In genomic region chr11:124174001-124174400, GRCh38 we compare ENCODE assay signal across 9 cellular contexts. TPM values are rescaled to one million over a fixed set of nuclear protein-coding genes. Genes with fewer than 3 reads are reported as not detected.
DNase-seq lines count a peak whose midpoint lies in the region; ATAC-seq, FAIRE-seq and TF ChIP-seq lines count a peak whose summit lies in the region.
"Had no signal": no experiment of that assay in that cellular context is flagged by ENCODE, and none has a peak within 500 bp of the region (broad histone marks: within the 10 kb centered on the region; RNA-seq: fewer than 3 reads in every experiment).

No MANE protein-coding gene starts in this region.

- TF ChIP-seq POLR2A in HepG2 (IDR thresholded peaks at IDR 0.05; ENCODE audit: insufficient read depth in 1 of 2, low read depth in 2 of 2, low read length in 2 of 2), result no peak

- peak overlapping the region; percentile 23 for H3K4me2 ChIP-seq in astrocyte (ENCODE audit: low read length)
- H3K4me2 ChIP-seq in HepG2 (ENCODE audit: low read depth, low read length), result no peak overlapping the region

- peaks cover 2% of the 10 kb centered on the region for H3K4me1 Mint-ChIP-seq in astrocyte (ENCODE audit: low read depth, unreplicated experiment)

- no peak overlapping the region for H3K27ac ChIP-seq in astrocyte (ENCODE audit: low read depth, low read length)
- H3K27ac ChIP-seq in HepG2 (ENCODE audit: extremely low read length, insufficient read depth, low read length), result no peak overlapping the region
- H3K27ac ChIP-seq: SK-N-MC had no signal

- H3K9ac ChIP-seq in astrocyte (ENCODE audit: low read length) (no peak overlapping the region), HepG2 (ENCODE audit: insufficient read depth, low read depth, low read length) (no peak overlapping the region)

- in situ Hi-C loops in HepG2 (cut with HindIII; ENCODE audit: extremely low pct_ligation_motif_present, low pct_unique_long_range_greater_than_20kb), result no loop called here

- no peaks in the 10 kb centered on the region for H3K9me3 ChIP-seq in astrocyte (ENCODE audit: insufficient read depth, low read depth, low read length)
- H3K9me3 ChIP-seq in HepG2 (ENCODE audit: low read length), result no peaks in the 10 kb centered on the region

- DNase-seq in DMS53 (lab: John Stamatoyannopoulos, UW), result peak; percentile 99
- DNase-seq in NCI-H1092 (lab: John Stamatoyannopoulos, UW), result peak; percentile 92
- DNase-seq in astrocyte (ENCODE audit: low read depth), result peak; percentile 64
- peak; percentile 47 for DNase-seq in HepG2 (ENCODE audit: low spot score)
- DNase-seq in Right ventricle myocardium inferior (ENCODE audit: missing footprints), result no peak
- DNase-seq in activated naive CD4-positive, alpha-beta T cell treated with anti-CD3 and anti-CD28 coated beads, Interleukin-2, amount 50 U/mL, for 16 hours, result no peak

- no peak overlapping the region for H3K4me3 Mint-ChIP-seq in astrocyte (ENCODE audit: unreplicated experiment)

- H3K27me3 ChIP-seq in astrocyte (ENCODE audit: insufficient read depth, low read length) (no peaks in the 10 kb centered on the region), HepG2 (ENCODE audit: control insufficient read depth in 1 of 2, insufficient read depth in 2 of 2, low read length in 2 of 2) (no peaks in the 10 kb centered on the region)

- FAIRE-seq in astrocyte (lab: Jason Lieb, UNC), result no peak
- no peak for FAIRE-seq in HepG2 (lab: Jason Lieb, UNC)

- TF ChIP-seq RAD21 in HepG2 (CRISPR knock-in tag; IDR thresholded peaks at IDR 0.05), result no peak

- H3K36me3 Mint-ChIP-seq in astrocyte (ENCODE audit: low read depth, unreplicated experiment), result no peaks in the 10 kb centered on the region

- H3K27ac Mint-ChIP-seq in astrocyte (ENCODE audit: unreplicated experiment), result no peak overlapping the region

- CTCF ChIA-PET in HepG2 (lab: Yijun Ruan, JAX; ENCODE audit: low intra/inter-chr PET ratio, low total read pairs), result no interaction called here

- TF ChIP-seq EP300 in HepG2 (IDR thresholded peaks at IDR 0.05; ENCODE audit: low read depth in 2 of 2, low read length in 2 of 2) (no peak), HepG2 (CRISPR knock-in tag; IDR thresholded peaks at IDR 0.05; ENCODE audit: borderline replicate concordance) (no peak)

- POLR2A ChIA-PET in HepG2 (lab: Yijun Ruan, JAX), result no interaction called here

- H3K4me1 ChIP-seq in astrocyte (ENCODE audit: insufficient read depth, low read length) (no peaks in the 10 kb centered on the region), HepG2 (ENCODE audit: insufficient read depth, low read length) (no peaks in the 10 kb centered on the region)

- H3K9me3 Mint-ChIP-seq in astrocyte (ENCODE audit: unreplicated experiment), result no peaks in the 10 kb centered on the region

- 1% methylated on average over 3 of the region's 3 CpGs for WGBS in HepG2 (ENCODE audit: low lambda C conversion rate)

- ATAC-seq in HepG2 (peak; percentile 64), HG03175 (IDR thresholded peaks at IDR 0.05; ENCODE audit: unreplicated experiment) (no peak), Right ventricle myocardium inferior (no peak), GM21367 (IDR thresholded peaks at IDR 0.05; ENCODE audit: unreplicated experiment) (no peak)

- no TSS peak for BruUV-seq in HepG2 (replicated peaks; lab: Mats Ljungman, UMichigan)

- intact Hi-C loops in HepG2 (cut with micrococcal nuclease; ENCODE audit: unreplicated experiment) (no loop called here), Right ventricle myocardium inferior (cut with DNase I) (no loop called here)

- no peaks in the 10 kb centered on the region for H3K27me3 Mint-ChIP-seq in astrocyte (ENCODE audit: low read depth, unreplicated experiment)

- TF ChIP-seq CTCF in astrocyte (IDR thresholded peaks at IDR 0.05; ENCODE audit: insufficient read depth, low read depth, low read length) (no peak), HepG2 (CRISPR knock-in tag; IDR thresholded peaks at IDR 0.05) (no peak)

- H3K79me2 ChIP-seq in astrocyte (ENCODE audit: insufficient read depth, low read length) (no peaks in the 10 kb centered on the region), HepG2 (ENCODE audit: insufficient read depth, low read length) (no peaks in the 10 kb centered on the region)

- H2AFZ ChIP-seq in astrocyte (ENCODE audit: low read depth, low read length) (no peak overlapping the region), HepG2 (ENCODE audit: low read length) (no peak overlapping the region)

- H3K4me3 ChIP-seq in astrocyte (ENCODE audit: insufficient read depth, low read depth, low read length) (no peak overlapping the region), HepG2 (replicated peaks in 1 of 3; ENCODE audit: insufficient read depth in 1 of 3, low read depth in 2 of 3, low read length in 3 of 3) (no peak overlapping the region)
- H3K4me3 ChIP-seq: SK-N-MC had no signal

- H4K20me1 ChIP-seq in astrocyte (ENCODE audit: insufficient read depth, low read length) (no peaks in the 10 kb centered on the region), HepG2 (ENCODE audit: insufficient read depth, low read length) (no peaks in the 10 kb centered on the region)

- H3K36me3 ChIP-seq in astrocyte (ENCODE audit: insufficient read depth, low read length) (no peaks in the 10 kb centered on the region), HepG2 (replicated peaks in 1 of 2; ENCODE audit: control insufficient read depth in 1 of 2, insufficient read depth in 2 of 2, low read length in 2 of 2) (no peaks in the 10 kb centered on the region)

TF ChIP-seq in HepG2, 621 proteins besides CTCF, POLR2A, EP300 and RAD21:
- TF ChIP-seq ZNF543 (CRISPR knock-in tag; IDR thresholded peaks at IDR 0.05) (no peak), NFE2 (CRISPR knock-in tag; IDR thresholded peaks at IDR 0.05) (peak; percentile 33; the same call in 1 of the 2 replicates), RFX3 (CRISPR knock-in tag; IDR thresholded peaks at IDR 0.05) (peak; percentile 34; the same call in 1 of the 2 replicates), MXD4 (CRISPR knock-in tag; IDR thresholded peaks at IDR 0.05) (no peak), ZNF326 (CRISPR knock-in tag; IDR thresholded peaks at IDR 0.05; ENCODE audit: borderline replicate concordance) (no peak)

RNA-seq across cellular contexts. Expression of gene OR10D3, which starts 9.1 kb away (rescaled TPM):
- total RNA-seq in astrocyte (not detected in 2 replicates), HepG2 (2016; rRNA removed; fragmentation: Illumina TruSeq; extraction: Trizol) (not detected in 2 replicates), Right ventricle myocardium inferior (not detected)
- total RNA-seq in HepG2 (2016; cell fraction: cytosol; rRNA removed; fragmentation: Illumina TruSeq; extraction: Trizol; ENCODE audit: low read depth), result not detected in 2 replicates
- total RNA-seq in HepG2 (2016; cell fraction: insoluble cytoplasmic fraction; rRNA removed; fragmentation: Illumina TruSeq; extraction: Trizol), result not detected in 2 replicates
- not detected in 2 replicates for total RNA-seq in HepG2 (2016; cell fraction: membrane; rRNA removed; fragmentation: Illumina TruSeq; extraction: Trizol)
- not detected in 2 replicates for total RNA-seq in HepG2 (2016; cell fraction: nucleus; rRNA removed; fragmentation: Illumina TruSeq; extraction: Trizol)
- polyA plus RNA-seq in HepG2 (2011; rRNA removed), result not detected in 2 replicates
- not detected in 2 replicates for polyA plus RNA-seq in HepG2 (2011; cell fraction: cytosol; rRNA removed)
- polyA plus RNA-seq in HepG2 (2011; cell fraction: nucleus; rRNA removed), result not detected in 2 replicates
- polyA plus RNA-seq in HepG2 (2012), result not detected in 2 replicates
- not detected in 2 replicates for polyA plus RNA-seq in HepG2 (2016; cell fraction: cytosol; fragmentation: Illumina TruSeq; extraction: Trizol; ENCODE audit: low read depth)
- polyA plus RNA-seq in HepG2 (2016; cell fraction: insoluble cytoplasmic fraction; fragmentation: Illumina TruSeq; extraction: Trizol; ENCODE audit: low read depth), result not detected in 2 replicates
- polyA plus RNA-seq in HepG2 (2016; cell fraction: membrane; fragmentation: Illumina TruSeq; extraction: Trizol; ENCODE audit: low read depth), result not detected in 2 replicates
- polyA plus RNA-seq in HepG2 (2016; cell fraction: nucleus; fragmentation: Illumina TruSeq; extraction: Trizol; ENCODE audit: insufficient read depth, low read depth), result not detected in 2 replicates
- polyA minus RNA-seq in HepG2 (2011; rRNA and poly(A)+ RNA removed; ENCODE audit: low replicate concordance), result not detected in 2 replicates
- not detected in 2 replicates for polyA minus RNA-seq in HepG2 (2011; cell fraction: cytosol; rRNA and poly(A)+ RNA removed)
- 0.26 TPM in 1 of 2 replicates, not detected in the other for polyA minus RNA-seq in HepG2 (2011; cell fraction: nucleus; rRNA and poly(A)+ RNA removed)

RNA-seq across cellular contexts. Expression of gene VWA5A, which starts 58.8 kb away (rescaled TPM):
- total RNA-seq in astrocyte (8.6 and 8.7 TPM in 2 replicates), HepG2 (2016; rRNA removed; fragmentation: Illumina TruSeq; extraction: Trizol) (1.3 and 1.4 TPM in 2 replicates), Right ventricle myocardium inferior (4.2 TPM)
- total RNA-seq in HepG2 (2016; cell fraction: cytosol; rRNA removed; fragmentation: Illumina TruSeq; extraction: Trizol; ENCODE audit: low read depth), result 0.20 and 0.26 TPM in 2 replicates
- total RNA-seq in HepG2 (2016; cell fraction: insoluble cytoplasmic fraction; rRNA removed; fragmentation: Illumina TruSeq; extraction: Trizol), result 1.3 and 1.7 TPM in 2 replicates
- total RNA-seq in HepG2 (2016; cell fraction: membrane; rRNA removed; fragmentation: Illumina TruSeq; extraction: Trizol), result 0.43 and 0.65 TPM in 2 replicates
- total RNA-seq in HepG2 (2016; cell fraction: nucleus; rRNA removed; fragmentation: Illumina TruSeq; extraction: Trizol), result 1.0 and 1.4 TPM in 2 replicates
- 1.6 and 1.8 TPM in 2 replicates for polyA plus RNA-seq in HepG2 (2011; rRNA removed)
- 1.1 and 1.4 TPM in 2 replicates for polyA plus RNA-seq in HepG2 (2011; cell fraction: cytosol; rRNA removed)
- 2.2 and 2.4 TPM in 2 replicates for polyA plus RNA-seq in HepG2 (2011; cell fraction: nucleus; rRNA removed)
- polyA plus RNA-seq in HepG2 (2012), result 1.2 and 1.4 TPM in 2 replicates
- polyA plus RNA-seq in HepG2 (2016; cell fraction: cytosol; fragmentation: Illumina TruSeq; extraction: Trizol; ENCODE audit: low read depth), result 0.09 and 0.14 TPM in 2 replicates
- polyA plus RNA-seq in HepG2 (2016; cell fraction: insoluble cytoplasmic fraction; fragmentation: Illumina TruSeq; extraction: Trizol; ENCODE audit: low read depth), result 1.2 and 2.1 TPM in 2 replicates
- 0.31 and 0.73 TPM in 2 replicates for polyA plus RNA-seq in HepG2 (2016; cell fraction: membrane; fragmentation: Illumina TruSeq; extraction: Trizol; ENCODE audit: low read depth)
- 1.5 and 2.0 TPM in 2 replicates for polyA plus RNA-seq in HepG2 (2016; cell fraction: nucleus; fragmentation: Illumina TruSeq; extraction: Trizol; ENCODE audit: insufficient read depth, low read depth)
- 1.0 and 141 TPM in 2 replicates for polyA minus RNA-seq in HepG2 (2011; rRNA and poly(A)+ RNA removed; ENCODE audit: low replicate concordance)
- 0.99 and 1.9 TPM in 2 replicates for polyA minus RNA-seq in HepG2 (2011; cell fraction: cytosol; rRNA and poly(A)+ RNA removed)
- polyA minus RNA-seq in HepG2 (2011; cell fraction: nucleus; rRNA and poly(A)+ RNA removed), result 2.3 and 2.7 TPM in 2 replicates

Comparison
In these comparisons a context has a peak if more than half of its experiments do, and no peak if none do; other contexts are left out.
1. DNase-seq: peak in DMS53 (single experiment), NCI-H1092 (single experiment), astrocyte (single experiment) and HepG2 (single experiment); none in Right ventricle myocardium inferior (single experiment) and activated naive CD4-positive, alpha-beta T cell treated with anti-CD3 and anti-CD28 coated beads, Interleukin-2, amount 50 U/mL, for 16 hours (single experiment).